Comparison of ENCODE assay signal across 24 cellular contexts in the genomic region with DNA sequence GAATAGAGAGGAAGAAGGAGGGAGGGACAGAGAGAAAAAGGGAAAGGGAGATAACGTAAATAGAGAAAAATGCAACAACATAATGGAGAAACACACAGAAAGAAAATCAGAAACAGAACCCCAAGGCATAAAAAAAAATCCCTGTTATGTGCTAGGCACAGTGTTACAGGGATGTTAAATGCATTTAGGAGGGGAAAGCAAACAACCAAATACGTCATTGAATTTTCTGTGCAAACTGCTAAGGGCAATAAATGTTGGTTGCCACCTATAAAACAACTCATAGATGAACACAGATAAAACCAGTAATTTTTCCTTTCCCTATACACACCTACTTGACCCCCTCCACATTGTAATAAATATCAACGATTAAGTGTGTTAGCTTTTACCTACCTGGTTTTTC.
"Had no signal": no experiment of that assay in that cellular context is flagged by ENCODE, and none has a peak within 500 bp of the region (broad histone marks: within the 10 kb centered on the region; RNA-seq: fewer than 3 reads in every experiment).

No MANE protein-coding gene starts in this region.

- H3K4me3 ChIP-seq: heart left ventricle, left ventricle myocardium inferior, lung, right lobe of liver, tibial artery, upper lobe of right lung had no signal

- FAIRE-seq: TTC549 had no signal

- H3K27me3 ChIP-seq: foreskin keratinocyte, right lobe of liver had no signal

- DNase-seq: activated CD4-positive, alpha-beta T cell treated with anti-CD3 and anti-CD28 coated beads, Interleukin-2, amount 10 ng/mL, durations not matched to agents 7 days and 5 days; activated CD8-positive, alpha-beta T cell treated with anti-CD3 and anti-CD28 coated beads for 36 hours; activated naive CD8-positive, alpha-beta T cell treated with anti-CD3 and anti-CD28 coated beads, Interleukin-2, amount 50 U/mL, for 24 hours; activated T-cell treated with anti-CD3 and anti-CD28 coated beads, Interleukin-2, amount 50 U/mL, for 4 hours; cortex of kidney; endodermal cell; foreskin keratinocyte; heart left ventricle; left ventricle myocardium inferior; mesendoderm; posterior cingulate gyrus; right lobe of liver; stimulated activated CD4-positive, alpha-beta T cell treated with anti-CD3 and anti-CD28 coated beads, Interleukin-4, amount 100 ng/mL, for 4 hours; stimulated activated CD8-positive, alpha-beta memory T cell treated with anti-CD3 and anti-CD28 coated beads, Interleukin-4, amount 100 ng/mL, for 48 hours; stimulated activated naive CD8-positive, alpha-beta T cell treated with anti-CD3 and anti-CD28 coated beads, Interleukin-15, amount 100 ng/mL, for 72 hours; tibial artery; upper lobe of right lung had no signal

- ATAC-seq: activated CD4-positive, CD25-positive, alpha-beta regulatory T cell treated with anti-CD3 and anti-CD28 coated beads, Interleukin-2, amount 50 U/mL, for 24 hours; activated CD8-positive, alpha-beta T cell treated with anti-CD3 and anti-CD28 coated beads for 36 hours; activated naive CD8-positive, alpha-beta T cell treated with anti-CD3 and anti-CD28 coated beads, Interleukin-2, amount 50 U/mL, for 24 hours; activated T-cell treated with anti-CD3 and anti-CD28 coated beads, Interleukin-2, amount 50 U/mL, for 4 hours; esophagus mucosa; foreskin keratinocyte; heart left ventricle; natural killer cell treated with Interleukin-12 subunit alpha and Interleukin-12 subunit beta and Interleukin-15 and Interleukin-18, amount 100 ng/mL, for 72 hours; right lobe of liver; stimulated activated memory B cell treated with anti-CD40 and anti-IgM and Interleukin-4, amounts not matched to agents 10 μg/mL and 1 μg/mL and 100 μg/mL, for 72 hours; stimulated activated naive CD8-positive, alpha-beta T cell treated with anti-CD3 and anti-CD28 coated beads, Interleukin-15, amount 100 ng/mL, for 72 hours; upper lobe of right lung had no signal

- H3K27ac ChIP-seq: foreskin keratinocyte, heart left ventricle, left ventricle myocardium inferior, right lobe of liver, tibial artery, upper lobe of right lung had no signal

- H3K4me1 ChIP-seq: foreskin keratinocyte, heart left ventricle, left ventricle myocardium inferior, right lobe of liver, tibial artery, upper lobe of right lung had no signal

- H3K36me3 ChIP-seq: heart left ventricle, left ventricle myocardium inferior, right lobe of liver, tibial artery, upper lobe of right lung, WERI-Rb-1 had no signal

- H3K9me3 ChIP-seq: heart left ventricle, left ventricle myocardium inferior, right lobe of liver, tibial artery, upper lobe of right lung had no signal
